In the genomic region with DNA sequence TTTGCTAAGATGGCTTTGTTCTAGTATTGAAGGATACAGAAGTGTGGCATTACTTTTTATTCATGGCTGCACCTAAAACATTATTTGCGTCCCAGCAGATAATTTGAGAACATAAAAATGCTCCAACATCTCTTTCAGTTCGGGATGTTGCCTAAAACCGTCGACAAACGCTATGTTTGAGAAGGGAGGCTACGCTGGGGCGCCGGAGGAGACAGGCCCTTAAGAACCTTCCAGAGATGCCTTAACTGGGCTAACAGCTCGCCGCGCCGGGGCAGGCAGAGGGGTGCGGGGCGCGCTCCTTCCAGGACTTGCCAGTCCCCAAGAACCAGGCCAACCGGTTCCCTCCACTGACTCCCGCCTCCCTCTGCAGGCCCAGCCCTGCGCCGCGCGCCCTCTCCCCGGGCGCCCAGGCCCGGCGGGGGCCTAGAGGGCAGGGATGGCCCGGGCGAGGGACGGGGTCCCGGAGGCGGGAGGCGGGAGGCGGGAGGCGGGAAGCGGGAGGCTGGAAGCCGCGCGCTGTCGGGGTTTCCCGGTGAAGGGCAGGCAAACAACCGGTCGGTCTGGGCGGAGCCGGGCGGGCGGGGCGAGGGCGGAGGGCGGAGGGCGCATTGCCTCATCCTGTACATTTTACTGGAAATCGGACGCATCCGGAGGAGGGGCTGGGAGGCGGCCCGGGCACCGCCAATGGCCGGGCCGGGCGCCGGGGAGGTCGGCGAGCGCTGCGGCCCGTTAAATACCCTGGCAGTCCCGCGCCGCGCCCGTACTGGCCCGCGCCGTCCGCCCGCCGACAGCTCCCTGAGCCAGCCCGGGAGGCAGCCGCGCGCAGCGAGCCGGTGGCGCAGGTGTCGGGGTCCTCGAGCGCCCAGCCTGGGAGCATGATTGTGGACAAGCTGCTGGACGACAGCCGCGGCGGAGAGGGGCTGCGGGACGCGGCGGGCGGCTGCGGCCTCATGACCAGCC, we compare ENCODE assay signal across 8 cellular contexts. TPM values are rescaled to one million over a fixed set of nuclear protein-coding genes. Genes with fewer than 3 reads are reported as not detected.
DNase-seq lines count a peak whose midpoint lies in the region; ATAC-seq, FAIRE-seq and TF ChIP-seq lines count a peak whose summit lies in the region.

A gene with protein sequence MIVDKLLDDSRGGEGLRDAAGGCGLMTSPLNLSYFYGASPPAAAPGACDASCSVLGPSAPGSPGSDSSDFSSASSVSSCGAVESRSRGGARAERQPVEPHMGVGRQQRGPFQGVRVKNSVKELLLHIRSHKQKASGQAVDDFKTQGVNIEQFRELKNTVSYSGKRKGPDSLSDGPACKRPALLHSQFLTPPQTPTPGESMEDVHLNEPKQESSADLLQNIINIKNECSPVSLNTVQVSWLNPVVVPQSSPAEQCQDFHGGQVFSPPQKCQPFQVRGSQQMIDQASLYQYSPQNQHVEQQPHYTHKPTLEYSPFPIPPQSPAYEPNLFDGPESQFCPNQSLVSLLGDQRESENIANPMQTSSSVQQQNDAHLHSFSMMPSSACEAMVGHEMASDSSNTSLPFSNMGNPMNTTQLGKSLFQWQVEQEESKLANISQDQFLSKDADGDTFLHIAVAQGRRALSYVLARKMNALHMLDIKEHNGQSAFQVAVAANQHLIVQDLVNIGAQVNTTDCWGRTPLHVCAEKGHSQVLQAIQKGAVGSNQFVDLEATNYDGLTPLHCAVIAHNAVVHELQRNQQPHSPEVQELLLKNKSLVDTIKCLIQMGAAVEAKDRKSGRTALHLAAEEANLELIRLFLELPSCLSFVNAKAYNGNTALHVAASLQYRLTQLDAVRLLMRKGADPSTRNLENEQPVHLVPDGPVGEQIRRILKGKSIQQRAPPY (plus strand): TSS at position 761 of the 960 bp plus-strand sequence. CDS start 115 bp downstream, at position 876.

- peaks cover 17 to 19% of the 10 kb centered on the region in 2 donors for H3K36me3 ChIP-seq in kidney (ENCODE audit: control insufficient read depth in 1 of 2, insufficient read depth in 2 of 2, low read length in 2 of 2)

- H3K9ac ChIP-seq in kidney (ENCODE audit: low read length in 2 of 2), result peak within 1 kb of the TSS; percentile 84 to 96

- ATAC-seq in HG03175 (IDR thresholded peaks at IDR 0.05; ENCODE audit: unreplicated experiment), result peak; percentile 77

- POLR2A ChIA-PET in AG04450 (lab: Yijun Ruan, JAX), result interaction anchor here (0.7 to 3.1 kb wide), 40 partner anchors 9 to 380 kb away, joined by 3 to 39 read pairs (median 5); a partner anchor contains a TSS

- FAIRE-seq in kidney (lab: Jason Lieb, UNC), result no peak

- H3K27ac ChIP-seq in AG04450 (ENCODE audit: low read depth, low read length), result peak within 1 kb of the TSS; percentile 92
- peak within 1 kb of the TSS; percentile 96 to 99 for H3K27ac ChIP-seq in kidney (ENCODE audit: low read depth in 2 of 2, low read length in 2 of 2)

- CTCF ChIA-PET in AG04450 (lab: Charles Lee), result interaction anchor here (0.7 to 1.5 kb wide), 5 partner anchors 11 to 380 kb away, joined by 3 to 10 read pairs (median 5); no protein-coding TSS in a partner anchor

- peaks cover 0 to 11% of the 10 kb centered on the region in 2 donors for H3K4me1 ChIP-seq in kidney (ENCODE audit: control insufficient read depth in 1 of 2, insufficient read depth in 1 of 2, low read depth in 1 of 2, low read length in 2 of 2)

- in situ Hi-C loops in GM18951 (cut with MboI; ENCODE audit: low sequenced_read_pairs, unreplicated experiment), result no loop called here

- H3K9me3 ChIP-seq in AG04450 (ENCODE audit: control insufficient read depth, insufficient read depth, low read length) (no peaks in the 10 kb centered on the region; the same call in 1 of the 2 replicates), kidney (ENCODE audit: control insufficient read depth in 1 of 2, low read length in 2 of 2) (no peaks in the 10 kb centered on the region)

- H3K4me3 ChIP-seq in AG04450 (ENCODE audit: low read depth, low read length), result peak within 1 kb of the TSS; percentile 77
- H3K4me3 ChIP-seq in kidney (ENCODE audit: low read length in 2 of 2), result peak within 1 kb of the TSS; percentile 91 to 99

- H3K27me3 ChIP-seq in AG04450 (ENCODE audit: control insufficient read depth, insufficient read depth, low read length), result no peaks in the 10 kb centered on the region

- TF ChIP-seq CTCF in AG04450 (IDR thresholded peaks at IDR 0.05; ENCODE audit: low read depth, low read length) (no peak), kidney (IDR thresholded peaks at IDR 0.05; ENCODE audit: borderline replicate concordance, extremely low read depth, insufficient read depth) (peak; percentile 1)

- TF ChIP-seq POLR2A in GM18951 (IDR thresholded peaks at IDR 0.05; ENCODE audit: extremely low read depth, insufficient read depth, insufficient read length), result peak; percentile 100

- intact Hi-C loops in kidney (cut with DNase I), result no loop called here

- DNase-seq in AG04450 (ENCODE audit: low read depth, low spot score) (peak; percentile 71), NCI-H510A (lab: John Stamatoyannopoulos, UW) (peak; percentile 86), cerebellum (ENCODE audit: low spot score) (peak; percentile 96), kidney (peak; percentile 99)
- DNase-seq in activated CD4-positive, alpha-beta T cell treated with anti-CD3 and anti-CD28 coated beads for 1 hour, result peak; percentile 88
- DNase-seq in stimulated activated CD4-positive, alpha-beta T cell treated with anti-CD3 and anti-CD28 coated beads, Interleukin-15, amount 100 ng/mL, for 24 hours, result peak; percentile 96

RNA-seq across cellular contexts. Expression of the gene that starts here (rescaled TPM):
- polyA plus RNA-seq in AG04450 (2011; rRNA removed) (27.3 and 29.6 TPM in 2 replicates), kidney (ENCODE audit: insufficient read depth, low read depth, low replicate concordance) (6.7 TPM)
- polyA minus RNA-seq in AG04450 (2011; rRNA and poly(A)+ RNA removed), result 110 and 130 TPM in 2 replicates
- total RNA-seq in cerebellum (4.0 TPM), kidney (196 TPM)

Comparison
In these comparisons a context has a peak if more than half of its experiments do, and no peak if none do; other contexts are left out.
1. Peak in every context shown above with its lines: DNase-seq, ATAC-seq, H3K4me3 ChIP-seq and H3K27ac ChIP-seq.
2. RNA of the gene that starts here (total RNA-seq): 196 TPM in kidney (single experiment); 4.0 TPM in cerebellum (single experiment); every median in the first group is over 10 times any median in the second.